ENCODE assay signal across 7 cellular contexts in the genomic region with DNA sequence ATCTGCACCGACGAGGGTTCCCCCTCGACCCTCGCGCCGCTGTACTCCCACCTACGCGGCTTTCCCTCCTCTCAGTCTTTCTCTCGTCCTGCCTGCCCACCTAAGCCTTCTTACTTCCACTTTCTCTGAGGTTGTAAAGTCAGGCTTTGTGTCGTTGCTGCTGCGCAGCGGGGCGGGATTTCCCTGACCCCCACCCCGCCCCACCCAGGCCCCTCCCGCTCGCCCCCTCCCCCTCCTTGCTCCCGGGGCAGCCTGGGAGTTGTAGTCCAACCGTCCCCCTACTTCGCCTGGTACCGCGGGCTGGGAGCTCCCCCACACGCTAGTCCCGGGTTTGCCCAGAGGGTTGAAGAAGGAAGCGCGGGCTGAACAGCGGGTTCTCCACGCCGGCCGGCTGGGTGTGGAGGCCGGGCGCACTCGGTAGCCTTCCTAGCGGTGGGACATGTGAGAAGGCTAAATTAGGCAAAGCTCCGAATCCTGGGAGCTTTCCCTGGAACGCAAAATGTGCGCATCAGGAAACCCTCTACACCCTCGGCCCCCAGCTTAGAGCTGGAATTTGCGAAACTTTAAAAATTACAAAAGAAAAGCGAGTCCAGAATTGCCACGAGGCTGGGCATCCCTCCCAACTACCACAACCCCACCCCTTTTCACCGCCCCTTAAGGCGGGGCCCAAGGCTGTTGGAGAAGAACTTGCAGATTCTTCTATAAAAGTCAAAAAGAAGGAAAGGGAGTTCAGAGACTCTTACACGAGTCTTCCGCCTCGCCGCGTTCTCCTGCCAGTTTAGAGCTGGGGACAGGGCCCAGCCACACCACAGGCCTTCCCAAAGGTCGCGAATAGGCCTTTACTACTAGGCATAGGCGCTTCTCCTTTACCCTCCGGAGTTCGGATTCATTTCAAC. TPM values are rescaled to one million over a fixed set of nuclear protein-coding genes. Genes with fewer than 3 reads are reported as not detected.
DNase-seq lines count a peak whose midpoint lies in the region; ATAC-seq and TF ChIP-seq lines count a peak whose summit lies in the region.

A gene (minus strand): TSS at position 153 of the 896 bp plus-strand sequence. CDS start 1,011 bp downstream, outside the sequence.

- H3K27me3 Mint-ChIP-seq in immature natural killer cell (ENCODE audit: low read depth in 3 of 3): peaks cover 6 to 9% (median 6%) of the 10 kb centered on the region in 3 donors

- no peaks in the 10 kb centered on the region for H3K4me1 ChIP-seq in breast epithelium

- ATAC-seq in GM18498 (IDR thresholded peaks at IDR 0.05; ENCODE audit: unreplicated experiment): peak; percentile 78
- ATAC-seq in HG02678 (IDR thresholded peaks at IDR 0.05; ENCODE audit: unreplicated experiment): peak; percentile 71

- TF ChIP-seq CTCF in VCaP (conservative IDR thresholded peaks at IDR 0.05) (no peak), breast epithelium (IDR thresholded peaks at IDR 0.05) (no peak)

- DNase-seq in NCI-H1436 (lab: John Stamatoyannopoulos, UW) (peak; percentile 86), breast epithelium (ENCODE audit: low spot score in 2 of 2) (peak; percentile 76), immature natural killer cell (peak; percentile 70 to 75 (median 74)), smooth muscle cell of the brain vasculature (ENCODE audit: low read depth, low spot score) (peak; percentile 39)

- H3K36me3 ChIP-seq in breast epithelium: no peaks in the 10 kb centered on the region

- H3K27ac ChIP-seq in VCaP: peak within 1 kb of the TSS; percentile 77
- H3K27ac ChIP-seq in breast epithelium: peak within 1 kb of the TSS; percentile 96 to 98

- peaks cover 0 to 21% of the 10 kb centered on the region in 2 donors for H3K27me3 ChIP-seq in breast epithelium

- peaks cover 13 to 35% of the 10 kb centered on the region in 2 donors for H3K4me1 Mint-ChIP-seq in immature natural killer cell

- intact Hi-C loops in breast epithelium (cut with DNase I; ENCODE audit: low total_unique reads): no loop called here

- H3K9me3 ChIP-seq in breast epithelium: no peaks in the 10 kb centered on the region

- no peak for TF ChIP-seq POLR2A in breast epithelium (IDR thresholded peaks at IDR 0.05)

- H3K4me3 ChIP-seq in breast epithelium: peak within 1 kb of the TSS; percentile 73 to 80 (median 79)

- peak within 1 kb of the TSS; percentile 93 to 99 (median 96) for H3K27ac Mint-ChIP-seq in immature natural killer cell

- H3K36me3 Mint-ChIP-seq in immature natural killer cell: no peaks in the 10 kb centered on the region

- H3K4me3 Mint-ChIP-seq in immature natural killer cell: peak within 1 kb of the TSS; percentile 90 to 96 (median 94)

- H3K9me3 Mint-ChIP-seq in immature natural killer cell: no peaks in the 10 kb centered on the region

RNA-seq across cellular contexts. Expression of the gene that starts here (rescaled TPM):
- total RNA-seq in breast epithelium: 10 to 100 TPM; 32.5 to 42.4 (median 34.1) TPM
- polyA plus RNA-seq in immature natural killer cell: 1 to 10 TPM; 1.5 to 3.6 (median 2.9) TPM

Comparison
In these comparisons a context has a peak if more than half of its experiments do, and no peak if none do; other contexts are left out.
1. Peak in every context shown above with its lines: DNase-seq, ATAC-seq, H3K4me3 ChIP-seq and H3K27ac ChIP-seq.